ENCODE assay signal across 8 cellular contexts in genomic region chr5:176542135-176542595, GRCh38. TPM values are rescaled to one million over a fixed set of nuclear protein-coding genes. Genes with fewer than 3 reads are reported as not detected.
DNase-seq lines count a peak whose midpoint lies in the region; ATAC-seq and TF ChIP-seq lines count a peak whose summit lies in the region.

No MANE protein-coding gene starts in this region.

- intact Hi-C loops in HCT116 (cut with micrococcal nuclease) = loop anchor here (5.0 kb wide), 1 partner anchor 730 kb away; no protein-coding TSS in a partner anchor

- DNase-seq in HCT116 (ENCODE audit: low read depth, low spot score) (no peak), WTC11 (ENCODE audit: low spot score) (peak; percentile 67), DMS114 treated with DMSO at 0.1 percent for 48 hours (lab: John Stamatoyannopoulos, UW; ENCODE audit: unreplicated experiment) (no peak), NCI-H2107 treated with DMSO at 0.1 percent for 48 hours (lab: John Stamatoyannopoulos, UW; ENCODE audit: unreplicated experiment) (no peak), HK-2 (ENCODE audit: unreplicated experiment) (no peak), NCI-H69 (lab: John Stamatoyannopoulos, UW) (no peak)
- peak; percentile 32 for DNase-seq in effector CD8-positive, alpha-beta T cell (lab: John Stamatoyannopoulos, UW)
- DNase-seq in natural killer cell treated with Interleukin-12 subunit alpha and Interleukin-12 subunit beta and Interleukin-15 and Interleukin-18, amount 100 ng/mL, for 72 hours (ENCODE audit: low spot score) = peak; percentile 60

- no peak for TF ChIP-seq POLR2A in HCT116 (IDR thresholded peaks at IDR 0.05; ENCODE audit: borderline replicate concordance, extremely low read depth, insufficient read depth, insufficient read length)

- no peaks in the 10 kb centered on the region for H3K79me2 ChIP-seq in HCT116 (ENCODE audit: insufficient read depth, low read length)

- H3K27me3 ChIP-seq in HCT116 (ENCODE audit: insufficient read depth, low read length) = no peaks in the 10 kb centered on the region

- H2AFZ ChIP-seq in HCT116 (ENCODE audit: low read depth, low read length, poor library complexity, severe bottlenecking) = no peak overlapping the region

- TF ChIP-seq RAD21 in HCT116 (IDR thresholded peaks at IDR 0.05; ENCODE audit: low read depth) = no peak

- H3K4me1 Mint-ChIP-seq in WTC11 = peaks cover 54% of the 10 kb centered on the region
- H3K4me1 Mint-ChIP-seq in natural killer cell treated with Interleukin-12 subunit alpha and Interleukin-12 subunit beta and Interleukin-15 and Interleukin-18, amount 100 ng/mL, for 72 hours (ENCODE audit: low read depth in 2 of 2) = peaks cover 45 to 46% of the 10 kb centered on the region in 2 donors

- no peaks in the 10 kb centered on the region for H3K27me3 Mint-ChIP-seq in WTC11 (ENCODE audit: low read depth)
- H3K27me3 Mint-ChIP-seq in natural killer cell treated with Interleukin-12 subunit alpha and Interleukin-12 subunit beta and Interleukin-15 and Interleukin-18, amount 100 ng/mL, for 72 hours = no peaks in the 10 kb centered on the region

- H3K4me2 ChIP-seq in HCT116 (ENCODE audit: low read length) = peak overlapping the region; percentile 99

- CTCF ChIA-PET in HCT116 (lab: Charles Lee) = interaction anchor here (1.0 kb wide), 1 partner anchor 126 kb away, joined by 4 read pairs; the partner anchor contains the start of gene CLTB
- CTCF ChIA-PET in WTC11 (lab: Charles Lee) = interaction anchor here (0.6 to 3.6 kb wide), 10 partner anchors 9 to 829 kb away, joined by 3 to 16 read pairs (median 4); partner anchors contain the start of genes CLTB and FAF2

- peak overlapping the region; percentile 90 for H3K9ac ChIP-seq in HCT116 (ENCODE audit: low read length)

- H3K27ac ChIP-seq in HCT116 (ENCODE audit: low read depth, low read length) = peak overlapping the region; percentile 92

- H3K4me3 Mint-ChIP-seq in WTC11 = peak overlapping the region; percentile 83
- peak overlapping the region; percentile 88 for H3K4me3 Mint-ChIP-seq in natural killer cell treated with Interleukin-12 subunit alpha and Interleukin-12 subunit beta and Interleukin-15 and Interleukin-18, amount 100 ng/mL, for 72 hours

- H3K9me3 Mint-ChIP-seq in WTC11 = no peaks in the 10 kb centered on the region
- no peaks in the 10 kb centered on the region for H3K9me3 Mint-ChIP-seq in natural killer cell treated with Interleukin-12 subunit alpha and Interleukin-12 subunit beta and Interleukin-15 and Interleukin-18, amount 100 ng/mL, for 72 hours

- POLR2A ChIA-PET in HCT116 (lab: Charles Lee) = interaction anchor here (0.5 kb wide), 1 partner anchor 285 kb away, joined by 3 read pairs; no protein-coding TSS in a partner anchor
- POLR2A ChIA-PET in WTC11 (lab: Charles Lee) = interaction anchor here (0.7 to 0.9 kb wide), 2 partner anchors 18 to 154 kb away, joined by 3 read pairs; partner anchors contain the start of genes HIGD2A and NOP16

- H3K9me2 ChIP-seq in HCT116 (ENCODE audit: insufficient read depth) = no peaks in the 10 kb centered on the region

- RAD21 ChIA-PET in HCT116 (lab: Charles Lee; ENCODE audit: low non-redundant PET in 1 of 2, low total read pairs in 2 of 2, uncharacterized antibody in 2 of 2, unreplicated experiment in 2 of 2) = no interaction called here

- peak overlapping the region; percentile 92 for H3K27ac Mint-ChIP-seq in WTC11
- H3K27ac Mint-ChIP-seq in natural killer cell treated with Interleukin-12 subunit alpha and Interleukin-12 subunit beta and Interleukin-15 and Interleukin-18, amount 100 ng/mL, for 72 hours = peak overlapping the region; percentile 91

- H3K36me3 ChIP-seq in HCT116 (ENCODE audit: control insufficient read depth in 1 of 2, insufficient read depth in 2 of 2, low read length in 2 of 2) = no peaks in the 10 kb centered on the region

- H3K36me3 Mint-ChIP-seq in WTC11 = no peaks in the 10 kb centered on the region
- no peaks in the 10 kb centered on the region for H3K36me3 Mint-ChIP-seq in natural killer cell treated with Interleukin-12 subunit alpha and Interleukin-12 subunit beta and Interleukin-15 and Interleukin-18, amount 100 ng/mL, for 72 hours

- H3K9me3 ChIP-seq in HCT116 (ENCODE audit: control insufficient read depth in 1 of 2, insufficient read depth in 1 of 2, low read depth in 1 of 2, low read length in 2 of 2) = no peaks in the 10 kb centered on the region

- TSS peak; percentile 18 for BruUV-seq in HCT116 (replicated peaks; lab: Mats Ljungman, UMichigan)

- ATAC-seq in HCT116 (no peak), WTC11 (peak; percentile 3)
- no peak for ATAC-seq in natural killer cell treated with Interleukin-12 subunit alpha and Interleukin-12 subunit beta and Interleukin-15 and Interleukin-18, amount 100 ng/mL, for 72 hours

- peaks cover 39 to 64% of the 10 kb centered on the region in 2 experiments for H3K4me1 ChIP-seq in HCT116 (ENCODE audit: control insufficient read depth in 1 of 2, insufficient read depth in 2 of 2, low read length in 2 of 2)

- no peaks in the 10 kb centered on the region for H4K20me1 ChIP-seq in HCT116 (ENCODE audit: insufficient read depth)

- TF ChIP-seq CTCF in HCT116 (IDR thresholded peaks at IDR 0.05 in 2 of 3, conservative IDR thresholded peaks at IDR 0.05 in 1 of 3; ENCODE audit: borderline replicate concordance in 1 of 3, insufficient read depth in 1 of 3, low read depth in 2 of 3, low read length in 2 of 3) (no peak), WTC11 (IDR thresholded peaks at IDR 0.05) (no peak)

- peak overlapping the region; percentile 65 to 89 for H3K4me3 ChIP-seq in HCT116 (replicated peaks in 1 of 2; ENCODE audit: low read depth in 1 of 2, low read length in 2 of 2)

TF ChIP-seq in HCT116, 20 proteins besides CTCF, POLR2A, EP300 and RAD21:
- TF ChIP-seq POLR2AphosphoS5 (IDR thresholded peaks at IDR 0.05; ENCODE audit: low read depth, low read length) = peak; percentile 59
- TF ChIP-seq ZFX (IDR thresholded peaks at IDR 0.05) = no peak
TF ChIP-seq in HCT116: peak in this region for 1.

TF ChIP-seq in WTC11, 78 proteins besides CTCF, POLR2A, EP300 and RAD21 (continues in another document):
- 0 out of 2 replicates have a peak, but pooled peaks have one; percentile 13 for TF ChIP-seq PRDM15 (CRISPR knock-in tag; IDR thresholded peaks at IDR 0.05)

RNA-seq across cellular contexts. Expression of gene RNF44, which starts 5.0 kb away (rescaled TPM):
- total RNA-seq in HCT116 (2021; ENCODE audit: unreplicated experiment) (58.4 TPM), WTC11 (2021) (204 to 233 TPM (median 216 TPM) in 3 replicates)
- polyA plus RNA-seq in HCT116 (2012) = 37.5 and 46.6 TPM in 2 replicates
- total RNA-seq in natural killer cell treated with Interleukin-12 subunit alpha and Interleukin-12 subunit beta and Interleukin-15 and Interleukin-18, amount 100 ng/mL, for 72 hours = 10 to 100 TPM; 58.1 to 76.3 TPM

RNA-seq across cellular contexts. Expression of gene CDHR2, which starts 7.0 kb away (rescaled TPM):
- total RNA-seq in HCT116 (2021; ENCODE audit: unreplicated experiment) = 0.10 TPM
- 0.32 and 0.48 TPM in 2 replicates for polyA plus RNA-seq in HCT116 (2012)
- 0.44 to 1.1 TPM (median 0.63 TPM) in 3 replicates for total RNA-seq in WTC11 (2021)
- under 1 TPM; 0.33 to 0.40 TPM for total RNA-seq in natural killer cell treated with Interleukin-12 subunit alpha and Interleukin-12 subunit beta and Interleukin-15 and Interleukin-18, amount 100 ng/mL, for 72 hours

Comparison
In these comparisons a context has a peak if more than half of its experiments do, and no peak if none do; other contexts are left out.
1. DNase-seq: peak in WTC11 (single experiment), effector CD8-positive, alpha-beta T cell (single experiment) and natural killer cell treated with Interleukin-12 subunit alpha and Interleukin-12 subunit beta and Interleukin-15 and Interleukin-18, amount 100 ng/mL, for 72 hours (single experiment); none in HCT116 (single experiment), DMS114 treated with DMSO at 0.1 percent for 48 hours (single experiment), NCI-H2107 treated with DMSO at 0.1 percent for 48 hours (single experiment), HK-2 (single experiment) and NCI-H69 (single experiment).